ENCODE assay signal across 21 cellular contexts in genomic region chr17:77032929-77033328, GRCh38.
"Had no signal": no experiment of that assay in that cellular context is flagged by ENCODE, and none has a peak within 500 bp of the region (broad histone marks: within the 10 kb centered on the region; RNA-seq: fewer than 3 reads in every experiment).

No MANE protein-coding gene starts in this region.

- ATAC-seq: activated CD4-positive, alpha-beta T cell treated with anti-CD3 and anti-CD28 coated beads for 36 hours; activated CD8-positive, alpha-beta T cell treated with anti-CD3 and anti-CD28 coated beads for 36 hours; activated T-cell treated with anti-CD3 and anti-CD28 coated beads, Interleukin-2, amount 50 U/mL, for 72 hours; T-helper 17 cell had no signal

- H3K27ac ChIP-seq: PC-9 had no signal

- DNase-seq: activated CD4-positive, alpha-beta T cell treated with anti-CD3 and anti-CD28 coated beads for 36 hours; activated CD4-positive, alpha-beta T cell treated with anti-CD3 and anti-CD28 coated beads, Interleukin-2, amount 50 U/mL, for 1 hour; activated CD8-positive, alpha-beta memory T cell treated with anti-CD3 and anti-CD28 coated beads, Interleukin-2, amount 50 U/mL, for 4 hours; activated CD8-positive, alpha-beta T cell treated with anti-CD3 and anti-CD28 coated beads for 36 hours; activated gamma-delta T cell treated with Interleukin-2 at 50 U/mL for 16 hours; activated naive CD4-positive, alpha-beta T cell treated with anti-CD3 and anti-CD28 coated beads, Interleukin-2, amount 10 ng/mL, durations not matched to agents 7 days and 5 days; activated naive CD8-positive, alpha-beta T cell treated with anti-CD3 and anti-CD28 coated beads for 36 hours; activated T-cell treated with anti-CD3 and anti-CD28 coated beads, Interleukin-2, amount 50 U/mL, for 72 hours; Karpas-422; MM.1S; NCI-H1105; NCI-H1436; NCI-H1694 treated with DMSO at 0.1 percent for 48 hours; NCI-H2081; NCI-H510A treated with DMSO at 0.1 percent for 48 hours; NCI-H69; NK-92 treated with Interleukin-12 subunit alpha and Interleukin-12 subunit beta, amount 100 ng/mL, for 24 hours; PC-9; SHP77 treated with DMSO at 0.1 percent for 48 hours; T-helper 17 cell; T-helper 9 cell had no signal

- H2AFZ ChIP-seq: PC-9 had no signal

- H3K4me2 ChIP-seq: PC-9 had no signal

- H3K4me3 ChIP-seq: PC-9 had no signal
